Comparison of ENCODE assay signal across 13 cellular contexts in the genomic region with DNA sequence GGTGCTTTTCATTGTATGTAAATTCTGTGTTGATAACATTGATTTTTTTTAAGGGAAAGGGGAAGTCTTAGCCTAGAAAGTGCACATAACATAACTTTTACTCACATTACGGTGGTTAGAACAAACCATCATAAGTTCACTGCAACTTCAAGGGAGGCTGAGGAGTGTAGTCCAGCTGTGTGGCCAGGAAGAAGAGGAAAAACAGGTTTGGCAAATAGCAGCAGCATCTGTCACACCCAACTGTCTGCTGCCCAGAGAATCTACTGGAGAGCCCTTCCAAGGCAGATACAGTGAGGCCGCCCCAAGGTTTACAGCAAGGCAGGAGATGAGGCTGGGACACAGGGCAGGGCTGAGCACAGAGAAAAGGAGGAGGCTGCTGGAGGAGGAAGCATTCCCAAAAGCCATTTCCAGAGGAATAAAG.
A peak's percentile ranks its signal among the peaks of the same experiment; 100 is the strongest.
DNase-seq lines count a peak whose midpoint lies in the region; ATAC-seq, FAIRE-seq and TF ChIP-seq lines count a peak whose summit lies in the region.
"Had no signal": no experiment of that assay in that cellular context is flagged by ENCODE, and none has a peak within 500 bp of the region (broad histone marks: within the 10 kb centered on the region; RNA-seq: fewer than 3 reads in every experiment).

No MANE protein-coding gene starts in this region.

- POLR2A ChIA-PET in HEK293T (lab: Yijun Ruan, JAX), result no interaction called here

- H3K4me3 Mint-ChIP-seq in Calu3 (ENCODE audit: low read depth, unreplicated experiment), result peak overlapping the region; percentile 55
- peak overlapping the region; percentile 69 for H3K4me3 Mint-ChIP-seq in astrocyte (ENCODE audit: unreplicated experiment)

- no peak for FAIRE-seq in astrocyte (lab: Jason Lieb, UNC)

- H3K36me3 Mint-ChIP-seq in Calu3 (ENCODE audit: insufficient read depth, unreplicated experiment) (peaks cover 12% of the 10 kb centered on the region), astrocyte (ENCODE audit: low read depth, unreplicated experiment) (no peaks in the 10 kb centered on the region)

- peaks cover 5% of the 10 kb centered on the region for H3K9me3 Mint-ChIP-seq in Calu3 (ENCODE audit: low read depth, unreplicated experiment)
- H3K9me3 Mint-ChIP-seq in astrocyte (ENCODE audit: unreplicated experiment), result peaks cover 2% of the 10 kb centered on the region

- H3K27ac ChIP-seq in astrocyte (ENCODE audit: low read depth, low read length), result peak overlapping the region; percentile 20
- no peak overlapping the region for H3K27ac ChIP-seq in left lung
- H3K27ac ChIP-seq: parathyroid adenoma, vagina had no signal

- peak; percentile 67 for ATAC-seq in left lung

- H3K9me3 ChIP-seq in astrocyte (ENCODE audit: insufficient read depth, low read depth, low read length), result no peaks in the 10 kb centered on the region
- H3K9me3 ChIP-seq in left lung, result no peaks in the 10 kb centered on the region
- H3K9me3 ChIP-seq: vagina had no signal

- H3K4me1 Mint-ChIP-seq in Calu3 (ENCODE audit: low read depth, unreplicated experiment) (peaks cover 16% of the 10 kb centered on the region), astrocyte (ENCODE audit: low read depth, unreplicated experiment) (peaks cover 18% of the 10 kb centered on the region)

- H3K4me1 ChIP-seq in astrocyte (ENCODE audit: insufficient read depth, low read length) (peaks cover 12% of the 10 kb centered on the region), left lung (no peaks in the 10 kb centered on the region)
- H3K4me1 ChIP-seq: vagina had no signal

- intact Hi-C loops in Calu3 (cut with micrococcal nuclease; ENCODE audit: unreplicated experiment), result no loop called here
- intact Hi-C loops in left lung (cut with DNase I), result no loop called here

- no peaks in the 10 kb centered on the region for H4K20me1 ChIP-seq in astrocyte (ENCODE audit: insufficient read depth, low read length)

- H3K27ac Mint-ChIP-seq in Calu3 (ENCODE audit: unreplicated experiment), result peak overlapping the region; percentile 87
- peak overlapping the region; percentile 91 for H3K27ac Mint-ChIP-seq in astrocyte (ENCODE audit: unreplicated experiment)

- no peaks in the 10 kb centered on the region for H3K79me2 ChIP-seq in astrocyte (ENCODE audit: insufficient read depth, low read length)
- H3K79me2 ChIP-seq: parathyroid adenoma had no signal

- peak overlapping the region; percentile 44 for H2AFZ ChIP-seq in astrocyte (ENCODE audit: low read depth, low read length)
- H2AFZ ChIP-seq: parathyroid adenoma had no signal

- TF ChIP-seq CTCF in Calu3 (IDR thresholded peaks at IDR 0.05; ENCODE audit: unreplicated experiment) (no peak), astrocyte (IDR thresholded peaks at IDR 0.05; ENCODE audit: insufficient read depth, low read depth, low read length) (no peak), left lung (IDR thresholded peaks at IDR 0.05) (no peak)

- peaks cover 6% of the 10 kb centered on the region for H3K27me3 ChIP-seq in astrocyte (ENCODE audit: insufficient read depth, low read length)
- H3K27me3 ChIP-seq in left lung, result peaks cover 0 to 45% of the 10 kb centered on the region in 2 donors
- H3K27me3 ChIP-seq: vagina had no signal

- H3K9ac ChIP-seq in astrocyte (ENCODE audit: low read length), result peak overlapping the region; percentile 35
- H3K9ac ChIP-seq: parathyroid adenoma had no signal

- CTCF ChIA-PET in Calu3 (lab: Charles Lee), result interaction anchor here (0.9 kb wide), 1 partner anchor 9 kb away, joined by 3 read pairs; no protein-coding TSS in a partner anchor
- CTCF ChIA-PET in HEK293T (lab: Yijun Ruan, JAX), result no interaction called here

- DNase-seq in Calu3 (peak; percentile 46), HS-5 (ENCODE audit: low read depth) (peak; percentile 28), astrocyte (ENCODE audit: low read depth) (peak; percentile 67), left lung (no peak), iPS-NIHi7 (ENCODE audit: extremely low spot score) (no peak), HEK293T (ENCODE audit: extremely low spot score) (no peak), SHP77 treated with DMSO at 0.1 percent for 48 hours (lab: John Stamatoyannopoulos, UW) (no peak)
- no peak for DNase-seq in stimulated activated CD4-positive, alpha-beta T cell treated with anti-CD3 and anti-CD28 coated beads, Interleukin-2, amount 100 ng/mL, for 48 hours
- DNase-seq: activated gamma-delta T cell; effector CD8-positive, alpha-beta T cell; KG1 had no signal

- H3K4me3 ChIP-seq in astrocyte (ENCODE audit: insufficient read depth, low read depth, low read length) (peak overlapping the region; percentile 25), left lung (no peak overlapping the region)
- H3K4me3 ChIP-seq: vagina had no signal

- peak overlapping the region; percentile 78 for H3K4me2 ChIP-seq in astrocyte (ENCODE audit: low read length)

- H3K36me3 ChIP-seq in astrocyte (ENCODE audit: insufficient read depth, low read length), result no peaks in the 10 kb centered on the region
- H3K36me3 ChIP-seq in left lung, result no peaks in the 10 kb centered on the region
- H3K36me3 ChIP-seq: vagina had no signal

- peaks cover 13% of the 10 kb centered on the region for H3K27me3 Mint-ChIP-seq in Calu3 (ENCODE audit: unreplicated experiment)
- H3K27me3 Mint-ChIP-seq in astrocyte (ENCODE audit: low read depth, unreplicated experiment), result peaks cover 2% of the 10 kb centered on the region

- BruUV-seq in Calu3 (replicated peaks; lab: Mats Ljungman, UMichigan), result no TSS peak

TF ChIP-seq in HEK293T, 16 proteins besides CTCF, POLR2A, EP300 and RAD21:
- no peak for TF ChIP-seq FOXK2 (IDR thresholded peaks at IDR 0.05)
- no peak for TF ChIP-seq NFRKB (IDR thresholded peaks at IDR 0.05)
- no peak for TF ChIP-seq ARNT (IDR thresholded peaks at IDR 0.05)
- no peak for TF ChIP-seq FOXA1 (IDR thresholded peaks at IDR 0.05)
- TF ChIP-seq ZNF384 (IDR thresholded peaks at IDR 0.05), result no peak
- no peak for TF ChIP-seq L3MBTL2 (conservative IDR thresholded peaks at IDR 0.05)
- no peak for TF ChIP-seq SP1 (IDR thresholded peaks at IDR 0.05)
- TF ChIP-seq, protein P1, sequence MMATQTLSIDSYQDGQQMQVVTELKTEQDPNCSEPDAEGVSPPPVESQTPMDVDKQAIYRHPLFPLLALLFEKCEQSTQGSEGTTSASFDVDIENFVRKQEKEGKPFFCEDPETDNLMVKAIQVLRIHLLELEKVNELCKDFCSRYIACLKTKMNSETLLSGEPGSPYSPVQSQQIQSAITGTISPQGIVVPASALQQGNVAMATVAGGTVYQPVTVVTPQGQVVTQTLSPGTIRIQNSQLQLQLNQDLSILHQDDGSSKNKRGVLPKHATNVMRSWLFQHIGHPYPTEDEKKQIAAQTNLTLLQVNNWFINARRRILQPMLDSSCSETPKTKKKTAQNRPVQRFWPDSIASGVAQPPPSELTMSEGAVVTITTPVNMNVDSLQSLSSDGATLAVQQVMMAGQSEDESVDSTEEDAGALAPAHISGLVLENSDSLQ (IDR thresholded peaks at IDR 0.05), result no peak
- TF ChIP-seq ELF4 (IDR thresholded peaks at IDR 0.05), result no peak
- no peak for TF ChIP-seq BHLHE40 (IDR thresholded peaks at IDR 0.05; ENCODE audit: borderline replicate concordance)
- TF ChIP-seq CTBP1 (IDR thresholded peaks at IDR 0.05; ENCODE audit: borderline replicate concordance), result no peak
- TF ChIP-seq TARDBP (IDR thresholded peaks at IDR 0.05), result no peak
- TF ChIP-seq FOXM1 (IDR thresholded peaks at IDR 0.05; ENCODE audit: borderline replicate concordance), result no peak
- no peak for TF ChIP-seq SUZ12 (IDR thresholded peaks at IDR 0.05)
- TF ChIP-seq HDGF (IDR thresholded peaks at IDR 0.05; ENCODE audit: borderline replicate concordance), result no peak
- no peak for TF ChIP-seq LEF1 (IDR thresholded peaks at IDR 0.05; ENCODE audit: borderline replicate concordance)

Comparison
In these comparisons a context has a peak if more than half of its experiments do, and no peak if none do; other contexts are left out.
1. DNase-seq: peak in Calu3 (single experiment), HS-5 (single experiment) and astrocyte (single experiment); none in left lung (0 of 2), iPS-NIHi7 (single experiment), HEK293T (single experiment), SHP77 treated with DMSO at 0.1 percent for 48 hours (single experiment) and stimulated activated CD4-positive, alpha-beta T cell treated with anti-CD3 and anti-CD28 coated beads, Interleukin-2, amount 100 ng/mL, for 48 hours (0 of 2).